ENCODE assay signal across 21 cellular contexts in the genomic region with DNA sequence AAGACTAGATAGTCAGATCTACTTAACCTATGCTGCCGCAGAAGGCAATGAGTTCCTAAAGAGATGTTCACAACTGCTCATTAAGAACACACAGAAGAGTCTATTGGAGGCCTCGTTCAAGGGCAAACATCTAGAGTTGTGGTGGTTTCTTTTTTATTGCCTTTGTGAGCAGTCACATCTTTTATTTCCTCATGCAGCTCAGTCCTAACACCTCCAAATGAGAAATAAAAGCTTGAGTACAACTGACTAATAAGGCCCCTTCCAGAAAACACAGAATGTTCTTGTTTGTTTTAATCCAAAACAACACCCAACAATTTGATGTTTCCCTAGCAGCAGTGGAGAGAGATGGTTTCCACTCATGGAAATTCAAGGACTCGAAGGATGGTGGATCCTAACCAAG.
DNase-seq lines count a peak whose midpoint lies in the region.
"Had no signal": no experiment of that assay in that cellular context is flagged by ENCODE, and none has a peak within 500 bp of the region (broad histone marks: within the 10 kb centered on the region; RNA-seq: fewer than 3 reads in every experiment).

No MANE protein-coding gene starts in this region.

- no peak overlapping the region for H3K4me3 ChIP-seq in BLaER1
- H3K4me3 ChIP-seq: SK-N-MC had no signal

- no peaks in the 10 kb centered on the region for H4K20me1 ChIP-seq in BLaER1

- peak overlapping the region; percentile 72 for H3K4me2 ChIP-seq in BLaER1
- H3K4me2 ChIP-seq: KMS-11 had no signal

- no peak overlapping the region for H3K27ac ChIP-seq in BLaER1
- H3K27ac ChIP-seq: KMS-11, SK-N-MC had no signal

- H3K27me3 ChIP-seq in BLaER1, result no peaks in the 10 kb centered on the region

- H3K36me3 ChIP-seq in BLaER1, result no peaks in the 10 kb centered on the region

- H3K9ac ChIP-seq in BLaER1, result no peak overlapping the region
- H3K9ac ChIP-seq: KMS-11 had no signal

- DNase-seq in NCI-H2107 treated with DMSO at 0.1 percent for 48 hours (lab: John Stamatoyannopoulos, UW; ENCODE audit: unreplicated experiment), result peak; percentile 25
- DNase-seq in NCI-H2107 (lab: John Stamatoyannopoulos, UW), result no peak
- peak; percentile 39 for DNase-seq in NCI-H69 (lab: John Stamatoyannopoulos, UW)
- DNase-seq in retina, result peak; percentile 63
- no peak for DNase-seq in SK-N-DZ (ENCODE audit: low spot score)
- no peak for DNase-seq in pons (ENCODE audit: low spot score)
- DNase-seq: C1 segment of cervical spinal cord; CD8-positive, alpha-beta T cell; EL; GF-D8; NCI-H187; NCI-H524; NCI-H82; PC-3; RPMI8226; SHP77; SW 1271; T-helper 17 cell had no signal

- peaks cover 13% of the 10 kb centered on the region for H3K4me1 ChIP-seq in BLaER1

- no peaks in the 10 kb centered on the region; the same call in 1 of the 2 replicates for H3K9me3 ChIP-seq in BLaER1

Comparison
In these comparisons a context has a peak if more than half of its experiments do, and no peak if none do; other contexts are left out.
1. DNase-seq: peak in NCI-H2107 treated with DMSO at 0.1 percent for 48 hours (single experiment), NCI-H69 (single experiment) and retina (single experiment); none in NCI-H2107 (single experiment), SK-N-DZ (single experiment) and pons (single experiment).